In genomic region chr10:97974526-97975525, GRCh38 we compare ENCODE assay signal across 1 cellular context.
TF ChIP-seq lines count a peak whose summit lies in the region.

No MANE protein-coding gene starts in this region.

TF ChIP-seq in H1, 55 proteins besides CTCF, POLR2A, EP300 and RAD21 (continued from another document):
- 0 out of 2 replicates have a peak, but pooled peaks have one; percentile 23 for TF ChIP-seq PHF8 (conservative IDR thresholded peaks at IDR 0.05; ENCODE audit: low read depth, low read length)
- TF ChIP-seq FOSL1 (IDR thresholded peaks at IDR 0.05; ENCODE audit: insufficient read depth, low read depth, low read length), result no peak
- TF ChIP-seq TAF1 (IDR thresholded peaks at IDR 0.05; ENCODE audit: low read depth, low read length), result no peak
- TF ChIP-seq BCL11A (IDR thresholded peaks at IDR 0.05; ENCODE audit: low read depth in 2 of 2, low read length in 2 of 2), result no peak
- TF ChIP-seq KDM4A (IDR thresholded peaks at IDR 0.05; ENCODE audit: low read depth, low read length, severe bottlenecking), result peak; percentile 23
- no peak for TF ChIP-seq EGR1 (IDR thresholded peaks at IDR 0.05; ENCODE audit: borderline replicate concordance, low read depth, low read length)
- TF ChIP-seq MAFK (IDR thresholded peaks at IDR 0.05; ENCODE audit: low read depth, low read length), result no peak
- 0 out of 2 replicates have a peak, but pooled peaks have one; percentile 23 for TF ChIP-seq TCF12 (IDR thresholded peaks at IDR 0.05; ENCODE audit: low read depth, low read length)
- TF ChIP-seq YY1 (IDR thresholded peaks at IDR 0.05; ENCODE audit: low read depth, low read length), result no peak
- no peak for TF ChIP-seq SRF (IDR thresholded peaks at IDR 0.05; ENCODE audit: low read depth, low read length)
- TF ChIP-seq JUND (IDR thresholded peaks at IDR 0.05; ENCODE audit: low read length), result no peak
- peak; percentile 53; the same call in 1 of the 2 replicates for TF ChIP-seq SUZ12 (IDR thresholded peaks at IDR 0.05; ENCODE audit: low read length)
- no peak for TF ChIP-seq KDM1A (IDR thresholded peaks at IDR 0.05; ENCODE audit: borderline replicate concordance, low read length)
- TF ChIP-seq TBP (IDR thresholded peaks at IDR 0.05; ENCODE audit: low read depth, low read length), result no peak
- no peak for TF ChIP-seq ASH2L (IDR thresholded peaks at IDR 0.05; ENCODE audit: low read length)
- TF ChIP-seq CBX8 (IDR thresholded peaks at IDR 0.05; ENCODE audit: borderline replicate concordance, low read depth, low read length), result no peak
